In the genomic region with DNA sequence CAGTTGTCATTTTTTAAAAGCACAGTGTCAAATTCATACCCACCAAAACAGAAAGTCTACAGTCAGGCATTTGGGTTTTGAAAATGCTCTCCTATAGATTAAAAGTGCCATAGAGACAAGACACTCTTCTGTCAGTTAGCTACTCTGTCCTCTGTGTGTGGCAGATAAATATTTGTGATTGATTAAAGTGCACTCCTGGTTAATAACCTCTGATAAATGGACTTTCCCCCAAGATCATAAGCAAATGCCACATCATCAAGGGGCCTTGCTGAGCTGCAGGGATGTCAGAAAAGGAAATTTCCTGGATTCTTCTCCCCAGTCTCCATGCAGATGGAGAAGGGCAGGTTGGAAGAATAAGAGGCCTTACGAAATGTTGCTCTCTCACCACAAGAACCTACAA, we compare ENCODE assay signal across 20 cellular contexts.
DNase-seq lines count a peak whose midpoint lies in the region; ATAC-seq, FAIRE-seq and TF ChIP-seq lines count a peak whose summit lies in the region.
"Had no signal": no experiment of that assay in that cellular context is flagged by ENCODE, and none has a peak within 500 bp of the region (broad histone marks: within the 10 kb centered on the region; RNA-seq: fewer than 3 reads in every experiment).

No MANE protein-coding gene starts in this region.

- 73 to 88% (median 85%) methylated on average over 1 of the region's 1 CpG for WGBS in small intestine, 3 donors

- H3K9me3 ChIP-seq in Loucy (ENCODE audit: insufficient read depth, low read depth, low read length), result peaks cover 3% of the 10 kb centered on the region; the same call in 1 of the 2 replicates
- H3K9me3 ChIP-seq in small intestine (ENCODE audit: control insufficient read depth, low read depth), result no peaks in the 10 kb centered on the region
- H3K9me3 ChIP-seq: BE2C had no signal

- H3K4me1 ChIP-seq in Loucy (ENCODE audit: insufficient read depth, low read length, poor library complexity, severe bottlenecking) (peaks cover 37% of the 10 kb centered on the region), small intestine (ENCODE audit: control insufficient read depth in 2 of 2, insufficient read depth in 1 of 2, low read depth in 1 of 2, low read length in 1 of 2) (no peaks in the 10 kb centered on the region)
- H3K4me1 ChIP-seq: BE2C, BLaER1 had no signal

- H3F3A ChIP-seq in Loucy (ENCODE audit: low read depth), result no peaks in the 10 kb centered on the region

- H3K27ac ChIP-seq in small intestine (ENCODE audit: low read depth in 1 of 2, low read length in 1 of 2), result no peak overlapping the region
- H3K27ac ChIP-seq: BLaER1 had no signal

- no peaks in the 10 kb centered on the region for H4K20me1 ChIP-seq in Loucy (ENCODE audit: insufficient read depth, low read length, poor library complexity, severe bottlenecking)
- H4K20me1 ChIP-seq: BLaER1 had no signal

- DNase-seq in left lobe of liver (ENCODE audit: low spot score), result no peak
- peak; percentile 9 for DNase-seq in small intestine
- no peak for DNase-seq in DMS153 (lab: John Stamatoyannopoulos, UW)
- DNase-seq in LoVo (ENCODE audit: low spot score), result no peak
- DNase-seq: 8988T; ACHN; BE2C; CD4-positive, alpha-beta memory T cell; CD4-positive, CD25-positive, alpha-beta regulatory T cell; CD8-positive, alpha-beta memory T cell; COR-L47; DMS 273 treated with DMSO at 0.1 percent for 48 hours; DMS79 treated with DMSO at 0.1 percent for 48 hours; GF-D8 had no signal

- TF ChIP-seq CTCF in Loucy (conservative IDR thresholded peaks at IDR 0.05; ENCODE audit: low read length), result no peak

- H3K9me2 ChIP-seq in Loucy (replicated peaks; ENCODE audit: low read depth, low read length), result no peaks in the 10 kb centered on the region

- H3K27me3 ChIP-seq in Loucy (ENCODE audit: insufficient read depth, low read length, poor library complexity, severe bottlenecking) (no peaks in the 10 kb centered on the region), small intestine (ENCODE audit: control insufficient read depth in 2 of 2, insufficient read depth in 2 of 2, low read length in 2 of 2) (no peaks in the 10 kb centered on the region)
- H3K27me3 ChIP-seq: BE2C, BLaER1 had no signal

- H2AFZ ChIP-seq in Loucy (ENCODE audit: low read length), result peak overlapping the region; percentile 41; the same call in 1 of the 2 replicates

- FAIRE-seq in small intestine (lab: Jason Lieb, UNC), result no peak
- FAIRE-seq: A204.1, G401.6, GM12891, GM19239 had no signal

- H3K4me2 ChIP-seq in Loucy (ENCODE audit: low read depth, low read length, poor library complexity, severe bottlenecking), result no peak overlapping the region
- H3K4me2 ChIP-seq: BLaER1 had no signal

- H3K79me2 ChIP-seq in Loucy (ENCODE audit: insufficient read depth, low read length), result no peaks in the 10 kb centered on the region

- peak; percentile 34 for ATAC-seq in left lobe of liver

- H3K4me3 ChIP-seq in Loucy (ENCODE audit: low read length, poor library complexity, severe bottlenecking) (no peak overlapping the region), small intestine (ENCODE audit: low read depth in 1 of 2, low read length in 2 of 2) (no peak overlapping the region)
- H3K4me3 ChIP-seq: BLaER1 had no signal

- H3K36me3 ChIP-seq in Loucy (ENCODE audit: insufficient read depth, low read length), result no peaks in the 10 kb centered on the region
- no peaks in the 10 kb centered on the region for H3K36me3 ChIP-seq in small intestine (ENCODE audit: control insufficient read depth in 2 of 2, insufficient read depth in 2 of 2, low read length in 2 of 2)
- H3K36me3 ChIP-seq: BE2C, BLaER1 had no signal

- H3K9ac ChIP-seq in Loucy (ENCODE audit: low read depth, low read length, poor library complexity, severe bottlenecking), result no peak overlapping the region
- H3K9ac ChIP-seq: BLaER1 had no signal
